Comparison of ENCODE assay signal across 20 cellular contexts in genomic region chr6:18496462-18496861, GRCh38.
DNase-seq lines count a peak whose midpoint lies in the region; ATAC-seq and TF ChIP-seq lines count a peak whose summit lies in the region.
"Had no signal": no experiment of that assay in that cellular context is flagged by ENCODE, and none has a peak within 500 bp of the region (broad histone marks: within the 10 kb centered on the region; RNA-seq: fewer than 3 reads in every experiment).

No MANE protein-coding gene starts in this region.

- dilution Hi-C loops in IMR-90 (cut with HindIII; ENCODE audit: low sequenced_read_pairs, unreplicated experiment), result no loop called here

- H3K27me3 ChIP-seq in IMR-90 (ENCODE audit: control insufficient read depth, insufficient read depth, low read length), result no peaks in the 10 kb centered on the region; the same call in none of the 2 replicates
- H3K27me3 ChIP-seq in H7 (ENCODE audit: control insufficient read depth, insufficient read depth, low read length), result no peaks in the 10 kb centered on the region
- H3K27me3 ChIP-seq: Peyer's patch had no signal

- H2AK5ac ChIP-seq in IMR-90 (ENCODE audit: low read depth, low read length), result no peak overlapping the region

- no peaks in the 10 kb centered on the region for H3K36me3 Mint-ChIP-seq in HFFc6 (ENCODE audit: low read depth)
- H3K36me3 Mint-ChIP-seq: CD14-positive monocyte had no signal

- CTCF ChIA-PET in IMR-90 (lab: Yijun Ruan, JAX), result no interaction called here

- H3K56ac ChIP-seq in IMR-90 (ENCODE audit: extremely low read depth, insufficient read depth, low read length), result no peak overlapping the region

- no peak overlapping the region for H3K27ac ChIP-seq in IMR-90 (ENCODE audit: insufficient read depth, low read length)
- H3K27ac ChIP-seq: Peyer's patch had no signal

- WGBS in IMR-90 (ENCODE audit: extremely low coverage in 2 of 2, insufficient read length in 1 of 2), 2 experiments, result no CpG with 5 or more reads among the region's 3 CpGs

- in situ Hi-C loops in IMR-90 (cut with MboI; ENCODE audit: low sequenced_read_pairs) (loop anchor here (5.0 kb wide), 1 partner anchor 159 kb away; no protein-coding TSS in a partner anchor), astrocyte of the spinal cord (cut with HindIII; ENCODE audit: low sequenced_read_pairs) (no loop called here)

- H3K4me1 ChIP-seq in IMR-90 (ENCODE audit: control insufficient read depth, insufficient read depth, low read length), result peaks cover 1% of the 10 kb centered on the region; the same call in 1 of the 2 replicates
- H3K4me1 ChIP-seq: Peyer's patch had no signal

- no TSS peak for BruUV-seq in IMR-90 (replicated peaks; lab: Mats Ljungman, UMichigan)

- H3K23ac ChIP-seq in IMR-90 (ENCODE audit: low read depth, low read length), result no peak overlapping the region

- peak; percentile 19 for DNase-seq in IMR-90
- peak; percentile 61 for DNase-seq in astrocyte of the spinal cord (ENCODE audit: low read depth, low spot score)
- peak; percentile 50 for DNase-seq in fibroblast of the aortic adventitia (ENCODE audit: low read depth)
- peak; percentile 37 for DNase-seq in pulmonary artery endothelial cell (ENCODE audit: low read depth, low spot score)
- no peak for DNase-seq in H7
- DNase-seq in activated CD8-positive, alpha-beta memory T cell treated with anti-CD3 and anti-CD28 coated beads, Interleukin-2, amount 50 U/mL, for 48 hours, result no peak
- DNase-seq in NCI-H774 (lab: John Stamatoyannopoulos, UW), result no peak
- DNase-seq in HFFc6, result no peak
- DNase-seq: ACHN, AML-193, DMS153, GOT3, KBM-7, NCI-H1048, NCI-H146, NCI-H2081, NCI-H510A treated with DMSO at 0.1 percent for 48 hours, Peyer's patch, Right ventricle myocardium superior had no signal

- ATAC-seq in IMR-90 (ENCODE audit: low read depth), result no peak

- peaks cover 13% of the 10 kb centered on the region for H3K27me3 Mint-ChIP-seq in HFFc6 (ENCODE audit: insufficient read depth)

- no peak overlapping the region for H3K27ac Mint-ChIP-seq in HFFc6

- no peak overlapping the region for H3K9ac ChIP-seq in IMR-90 (ENCODE audit: low read depth, low read length)

- no peak overlapping the region for H4K91ac ChIP-seq in IMR-90 (ENCODE audit: insufficient read depth, low read depth, low read length)

- H3K14ac ChIP-seq in IMR-90 (replicated peaks; ENCODE audit: low read depth, low read length), result no peak overlapping the region

- POLR2A ChIA-PET in IMR-90 (lab: Charles Lee; ENCODE audit: unreplicated experiment), result no interaction called here

- no peaks in the 10 kb centered on the region for H3K9me1 ChIP-seq in IMR-90 (ENCODE audit: insufficient read depth, low read length)

- no peaks in the 10 kb centered on the region for H3K79me1 ChIP-seq in IMR-90 (ENCODE audit: low read depth in 1 of 2, low read length in 2 of 2)

- H2BK20ac ChIP-seq in IMR-90 (ENCODE audit: low read depth, low read length), result no peak overlapping the region

- TF ChIP-seq CTCF in IMR-90 (conservative IDR thresholded peaks at IDR 0.05; ENCODE audit: low read depth, low read length) (no peak), astrocyte of the spinal cord (IDR thresholded peaks at IDR 0.05; ENCODE audit: low read depth, low read length) (no peak), fibroblast of the aortic adventitia (IDR thresholded peaks at IDR 0.05; ENCODE audit: insufficient read depth, low read length) (no peak), HFFc6 (IDR thresholded peaks at IDR 0.05) (no peak)

- H3K4me3 Mint-ChIP-seq in HFFc6, result no peak overlapping the region
- H3K4me3 Mint-ChIP-seq: CD14-positive monocyte had no signal

- intact Hi-C loops in IMR-90 (cut with micrococcal nuclease), result no loop called here

- H3K18ac ChIP-seq in IMR-90 (ENCODE audit: low read depth, low read length), result no peak overlapping the region

- H2BK120ac ChIP-seq in IMR-90 (ENCODE audit: low read depth, low read length), result no peak overlapping the region

- H2BK5ac ChIP-seq in IMR-90 (ENCODE audit: low read depth, low read length, poor library complexity, severe bottlenecking), result no peak overlapping the region

- H2AK9ac ChIP-seq in IMR-90 (replicated peaks; ENCODE audit: low read depth, low read length, poor library complexity), result no peak overlapping the region

- no peak for TF ChIP-seq RAD21 in IMR-90 (IDR thresholded peaks at IDR 0.05; ENCODE audit: low read length)

- H3K4me3 ChIP-seq in IMR-90 (ENCODE audit: insufficient read depth, low read depth, low read length) (no peak overlapping the region), astrocyte of the spinal cord (ENCODE audit: low read depth, low read length) (no peak overlapping the region), fibroblast of the aortic adventitia (ENCODE audit: low read depth, low read length) (no peak overlapping the region), H7 (ENCODE audit: insufficient read depth, low read depth, low read length) (no peak overlapping the region)
- H3K4me3 ChIP-seq: Peyer's patch had no signal

- no peak for TF ChIP-seq POLR2A in IMR-90 (IDR thresholded peaks at IDR 0.05; ENCODE audit: low read depth, low read length)

- H3K36me3 ChIP-seq in IMR-90 (ENCODE audit: control insufficient read depth, insufficient read depth, low read length), result no peaks in the 10 kb centered on the region
- H3K36me3 ChIP-seq in H7 (replicated peaks; ENCODE audit: control insufficient read depth, insufficient read depth, low read length), result no peaks in the 10 kb centered on the region
- H3K36me3 ChIP-seq: Peyer's patch had no signal

- no peak overlapping the region for H2BK15ac ChIP-seq in IMR-90 (ENCODE audit: low read depth, low read length)

- no peaks in the 10 kb centered on the region for H3K9me3 Mint-ChIP-seq in HFFc6

- H3K4me1 Mint-ChIP-seq in HFFc6 (ENCODE audit: low read depth), result peaks cover 1% of the 10 kb centered on the region; the same call in 1 of the 2 replicates

- H3K4ac ChIP-seq in IMR-90 (ENCODE audit: low read depth, low read length), result no peak overlapping the region

- H4K8ac ChIP-seq in IMR-90 (ENCODE audit: low read depth in 2 of 2, low read length in 2 of 2), result no peak overlapping the region

- no peak overlapping the region for H4K5ac ChIP-seq in IMR-90 (ENCODE audit: low read depth, low read length)

- H3K9me3 ChIP-seq in IMR-90 (ENCODE audit: control insufficient read depth, insufficient read depth, low read length), result no peaks in the 10 kb centered on the region
- H3K9me3 ChIP-seq: Peyer's patch had no signal

- no peak overlapping the region for H2AFZ ChIP-seq in IMR-90 (replicated peaks; ENCODE audit: low read length, poor library complexity)

- no peaks in the 10 kb centered on the region for H4K20me1 ChIP-seq in IMR-90 (ENCODE audit: insufficient read depth, low read length)

- no peak overlapping the region for H3K4me2 ChIP-seq in IMR-90 (ENCODE audit: low read depth, low read length)

TF ChIP-seq in IMR-90, 13 proteins besides CTCF, POLR2A, EP300 and RAD21:
- TF ChIP-seq, protein P1, sequence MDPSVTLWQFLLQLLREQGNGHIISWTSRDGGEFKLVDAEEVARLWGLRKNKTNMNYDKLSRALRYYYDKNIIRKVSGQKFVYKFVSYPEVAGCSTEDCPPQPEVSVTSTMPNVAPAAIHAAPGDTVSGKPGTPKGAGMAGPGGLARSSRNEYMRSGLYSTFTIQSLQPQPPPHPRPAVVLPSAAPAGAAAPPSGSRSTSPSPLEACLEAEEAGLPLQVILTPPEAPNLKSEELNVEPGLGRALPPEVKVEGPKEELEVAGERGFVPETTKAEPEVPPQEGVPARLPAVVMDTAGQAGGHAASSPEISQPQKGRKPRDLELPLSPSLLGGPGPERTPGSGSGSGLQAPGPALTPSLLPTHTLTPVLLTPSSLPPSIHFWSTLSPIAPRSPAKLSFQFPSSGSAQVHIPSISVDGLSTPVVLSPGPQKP (IDR thresholded peaks at IDR 0.05; ENCODE audit: borderline replicate concordance, low read depth, low read length), result no peak
- TF ChIP-seq SMC3 (IDR thresholded peaks at IDR 0.05; ENCODE audit: low read depth, low read length) (no peak), MAFK (IDR thresholded peaks at IDR 0.05; ENCODE audit: low read depth, low read length) (no peak), CHD1 (IDR thresholded peaks at IDR 0.05; ENCODE audit: low read depth, low read length) (no peak), NFE2L2 (IDR thresholded peaks at IDR 0.05; ENCODE audit: low read depth, low read length) (no peak), MAZ (IDR thresholded peaks at IDR 0.05; ENCODE audit: borderline replicate concordance, low read depth, low read length) (no peak)

Comparison
In these comparisons a context has a peak if more than half of its experiments do, and no peak if none do; other contexts are left out.
1. DNase-seq: peak in IMR-90 (single experiment), astrocyte of the spinal cord (single experiment), fibroblast of the aortic adventitia (single experiment) and pulmonary artery endothelial cell (single experiment); none in H7 (single experiment), activated CD8-positive, alpha-beta memory T cell treated with anti-CD3 and anti-CD28 coated beads, Interleukin-2, amount 50 U/mL, for 48 hours (single experiment), NCI-H774 (single experiment) and HFFc6 (single experiment).